In genomic region chr13:91308299-91308698, GRCh38 we compare ENCODE assay signal across 1 cellular context.
TF ChIP-seq lines count a peak whose summit lies in the region.

No MANE protein-coding gene starts in this region.

TF ChIP-seq in HCT116, 20 proteins besides CTCF, POLR2A, EP300 and RAD21 (continued from another document):
- TF ChIP-seq REST (IDR thresholded peaks at IDR 0.05; ENCODE audit: low read depth) (no peak), TCF7L2 (IDR thresholded peaks at IDR 0.05; ENCODE audit: borderline replicate concordance, extremely low read depth, insufficient read depth, insufficient read length) (no peak), SP1 (IDR thresholded peaks at IDR 0.05; ENCODE audit: low read depth) (no peak), SRF (IDR thresholded peaks at IDR 0.05; ENCODE audit: low read depth) (no peak), JUND (IDR thresholded peaks at IDR 0.05) (no peak), MAX (IDR thresholded peaks at IDR 0.05) (no peak)
